Comparison of ENCODE assay signal across 9 cellular contexts in genomic region chr3:128801779-128802369, GRCh38.
DNase-seq lines count a peak whose midpoint lies in the region; ATAC-seq and TF ChIP-seq lines count a peak whose summit lies in the region.
"Had no signal": no experiment of that assay in that cellular context is flagged by ENCODE, and none has a peak within 500 bp of the region (broad histone marks: within the 10 kb centered on the region; RNA-seq: fewer than 3 reads in every experiment).

No MANE protein-coding gene starts in this region.

- H3K4me3 ChIP-seq in tibial nerve (no peak overlapping the region), brain microvascular endothelial cell (ENCODE audit: low read depth, low read length) (no peak overlapping the region)

- H3K4me1 ChIP-seq in tibial nerve = peaks cover 0 to 59% (median 13%) of the 10 kb centered on the region in 4 donors

- DNase-seq in Right ventricle myocardium inferior (ENCODE audit: missing footprints) (no peak), cardiac septum (ENCODE audit: low spot score) (no peak), left ventricle myocardium superior (peak; percentile 69), tibial nerve (ENCODE audit: low spot score in 2 of 2) (no peak), mesenteric fat pad (ENCODE audit: low spot score) (no peak), brain microvascular endothelial cell (no peak)
- no peak for DNase-seq in activated naive CD4-positive, alpha-beta T cell treated with anti-CD3 and anti-CD28 coated beads, Interleukin-2, amount 10 ng/mL, durations not matched to agents 7 days and 5 days
- DNase-seq: NCI-H187 had no signal

- H3K36me3 Mint-ChIP-seq in activated naive CD4-positive, alpha-beta T cell treated with anti-CD3 and anti-CD28 coated beads, Interleukin-2, amount 10 ng/mL, durations not matched to agents 7 days and 5 days = peaks cover 73% of the 10 kb centered on the region

- no peaks in the 10 kb centered on the region for H3K9me3 ChIP-seq in tibial nerve

- H3K4me3 Mint-ChIP-seq in activated naive CD4-positive, alpha-beta T cell treated with anti-CD3 and anti-CD28 coated beads, Interleukin-2, amount 10 ng/mL, durations not matched to agents 7 days and 5 days = peak overlapping the region; percentile 65

- peaks cover 84% of the 10 kb centered on the region for H3K4me1 Mint-ChIP-seq in activated naive CD4-positive, alpha-beta T cell treated with anti-CD3 and anti-CD28 coated beads, Interleukin-2, amount 10 ng/mL, durations not matched to agents 7 days and 5 days

- peak overlapping the region in 3 of 4 donors; percentile 20 to 82 (median 78) for H3K27ac ChIP-seq in tibial nerve
- H3K27ac ChIP-seq in brain microvascular endothelial cell = no peak overlapping the region

- ATAC-seq in Right ventricle myocardium inferior (peak; percentile 66), left ventricle myocardium superior (peak; percentile 82), HG03457 (IDR thresholded peaks at IDR 0.05; ENCODE audit: unreplicated experiment) (no peak)

- TF ChIP-seq CTCF in tibial nerve (IDR thresholded peaks at IDR 0.05) (no peak), brain microvascular endothelial cell (IDR thresholded peaks at IDR 0.05; ENCODE audit: low read depth, low read length, missing control alignments) (no peak)

- 57% methylated on average over 2 of the region's 2 CpGs for WGBS in tibial nerve, 2 donors

- in situ Hi-C loops in brain microvascular endothelial cell (cut with HindIII; ENCODE audit: low pct_ligation_motif_present, low sequenced_read_pairs) = no loop called here

- H3K9me3 Mint-ChIP-seq in activated naive CD4-positive, alpha-beta T cell treated with anti-CD3 and anti-CD28 coated beads, Interleukin-2, amount 10 ng/mL, durations not matched to agents 7 days and 5 days = no peaks in the 10 kb centered on the region

- H3K27me3 ChIP-seq in tibial nerve = no peaks in the 10 kb centered on the region
- H3K27me3 ChIP-seq in brain microvascular endothelial cell (replicated peaks) = no peaks in the 10 kb centered on the region

- intact Hi-C loops in Right ventricle myocardium inferior (cut with DNase I) = loop anchor here (5.0 kb wide), 2 partner anchors 45 to 110 kb away; no protein-coding TSS in a partner anchor
- intact Hi-C loops in cardiac septum (cut with DNase I) = no loop called here
- intact Hi-C loops in left ventricle myocardium superior (cut with micrococcal nuclease) = no loop called here

- no peaks in the 10 kb centered on the region for H3K27me3 Mint-ChIP-seq in activated naive CD4-positive, alpha-beta T cell treated with anti-CD3 and anti-CD28 coated beads, Interleukin-2, amount 10 ng/mL, durations not matched to agents 7 days and 5 days

- peak overlapping the region; percentile 90 for H3K27ac Mint-ChIP-seq in activated naive CD4-positive, alpha-beta T cell treated with anti-CD3 and anti-CD28 coated beads, Interleukin-2, amount 10 ng/mL, durations not matched to agents 7 days and 5 days

- H3K36me3 ChIP-seq in tibial nerve (peaks cover 2 to 49% (median 8%) of the 10 kb centered on the region in 3 donors), brain microvascular endothelial cell (replicated peaks) (peaks cover 42% of the 10 kb centered on the region)

- no peak for TF ChIP-seq POLR2A in tibial nerve (IDR thresholded peaks at IDR 0.05)

- TF ChIP-seq EP300 in tibial nerve (IDR thresholded peaks at IDR 0.05) = no peak

- CTCF ChIA-PET in activated naive CD4-positive, alpha-beta T cell treated with anti-CD3 and anti-CD28 coated beads, Interleukin-2, amount 10 ng/mL, durations not matched to agents 7 days and 5 days (lab: Charles Lee) = no interaction called here
